19 cellular contexts compared by ENCODE assay signal in the genomic region with DNA sequence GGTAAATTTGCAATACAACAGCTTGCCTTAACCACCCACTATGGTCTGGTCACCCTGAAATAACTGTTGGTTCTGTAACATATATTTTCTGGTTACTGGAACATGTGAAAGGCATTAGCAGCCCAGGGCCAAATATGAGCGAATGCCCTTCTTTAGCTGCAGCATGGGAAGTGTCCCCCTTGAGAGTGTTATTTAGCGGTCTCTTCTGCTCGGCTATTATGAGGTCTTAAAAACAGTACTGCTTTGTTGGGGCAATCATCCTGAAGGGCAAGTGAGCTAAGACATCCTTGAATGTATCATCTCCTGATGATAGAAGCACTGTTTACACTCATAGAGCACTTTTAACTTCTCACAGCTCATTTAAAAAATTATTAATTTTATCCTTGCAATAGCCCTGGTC.
DNase-seq lines count a peak whose midpoint lies in the region; TF ChIP-seq lines count a peak whose summit lies in the region.
"Had no signal": no experiment of that assay in that cellular context is flagged by ENCODE, and none has a peak within 500 bp of the region (broad histone marks: within the 10 kb centered on the region; RNA-seq: fewer than 3 reads in every experiment).

No MANE protein-coding gene starts in this region.

- no peaks in the 10 kb centered on the region for H3K36me3 ChIP-seq in esophagus muscularis mucosa
- H3K36me3 ChIP-seq: BLaER1 treated with 17β-estradiol and CSF1 and Interleukin-3, amounts not matched to agents 10 nM and 100 nM had no signal

- H3K4me3 ChIP-seq in esophagus muscularis mucosa: no peak overlapping the region
- H3K4me3 ChIP-seq: A549; BLaER1 treated with 17β-estradiol and CSF1 and Interleukin-3, amounts not matched to agents 10 nM and 100 nM had no signal

- WGBS in esophagus muscularis mucosa: 85% methylated on average over 3 of the region's 3 CpGs

- H3K27me3 ChIP-seq in esophagus muscularis mucosa: no peaks in the 10 kb centered on the region
- H3K27me3 ChIP-seq: BLaER1 treated with 17β-estradiol and CSF1 and Interleukin-3, amounts not matched to agents 10 nM and 100 nM had no signal

- in situ Hi-C loops in SK-MEL-5 (cut with HindIII; ENCODE audit: low pct_unique_long_range_greater_than_20kb, low sequenced_read_pairs): no loop called here

- TF ChIP-seq POLR2A in esophagus muscularis mucosa (IDR thresholded peaks at IDR 0.05; ENCODE audit: low read depth): no peak

- no peak for TF ChIP-seq EP300 in esophagus muscularis mucosa (IDR thresholded peaks at IDR 0.05)

- no peaks in the 10 kb centered on the region for H3K9me3 ChIP-seq in esophagus muscularis mucosa
- H3K9me3 ChIP-seq: A549; BLaER1 treated with 17β-estradiol and CSF1 and Interleukin-3, amounts not matched to agents 10 nM and 100 nM; Caco-2 had no signal

- DNase-seq in SK-MEL-5 (ENCODE audit: low read depth, low spot score) (peak; percentile 64), esophagus muscularis mucosa (ENCODE audit: extremely low spot score) (peak; percentile 34), retina (peak; percentile 3), DMS53 (lab: John Stamatoyannopoulos, UW) (no peak), midbrain (lab: John Stamatoyannopoulos, UW) (no peak), LoVo (ENCODE audit: low spot score) (no peak)
- DNase-seq: AML-193; Caco-2; Calu3; CD4-positive, alpha-beta T cell; CD8-positive, alpha-beta T cell; DMS 273 treated with DMSO at 0.1 percent for 48 hours; DMS153; DMS79 treated with DMSO at 0.1 percent for 48 hours; GF-D8 had no signal

- peaks cover 0 to 5% (median 2%) of the 10 kb centered on the region in 4 donors for H3K4me1 ChIP-seq in esophagus muscularis mucosa
- H3K4me1 ChIP-seq: A549; BLaER1 treated with 17β-estradiol and CSF1 and Interleukin-3, amounts not matched to agents 10 nM and 100 nM; Caco-2 had no signal

- H3K27ac ChIP-seq in esophagus muscularis mucosa (replicated peaks in 1 of 4): no peak overlapping the region
- H3K27ac ChIP-seq: 22Rv1; A549; BLaER1 treated with 17β-estradiol and CSF1 and Interleukin-3, amounts not matched to agents 10 nM and 100 nM; C4-2B had no signal

- TF ChIP-seq CTCF in esophagus muscularis mucosa (IDR thresholded peaks at IDR 0.05): no peak

- intact Hi-C loops in esophagus muscularis mucosa (cut with DNase I): no loop called here

Comparison
In these comparisons a context has a peak if more than half of its experiments do, and no peak if none do; other contexts are left out.
1. DNase-seq: peak in SK-MEL-5 (single experiment), esophagus muscularis mucosa (single experiment) and retina (single experiment); none in DMS53 (single experiment), midbrain (single experiment) and LoVo (single experiment).